25 cellular contexts compared by ENCODE assay signal in the genomic region with DNA sequence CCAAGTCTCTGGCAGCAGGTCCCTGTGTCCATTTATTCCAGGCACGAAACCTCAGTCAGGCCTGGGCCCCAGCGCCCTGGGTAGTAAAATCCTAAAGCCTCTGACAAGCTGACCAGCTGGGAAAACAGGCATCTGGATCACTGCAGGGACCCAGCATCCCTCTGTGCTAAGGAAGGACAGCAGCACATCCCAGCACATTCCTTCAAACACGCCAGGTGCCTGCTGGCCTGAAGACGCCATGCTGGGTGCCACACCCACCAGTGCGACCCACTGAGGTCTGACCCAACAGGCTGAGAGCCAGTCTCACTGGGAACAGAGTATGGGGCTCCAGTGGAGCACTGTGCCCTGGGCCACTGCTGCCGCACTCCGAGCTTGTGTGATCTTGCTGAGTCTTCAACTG.
"Had no signal": no experiment of that assay in that cellular context is flagged by ENCODE, and none has a peak within 500 bp of the region (broad histone marks: within the 10 kb centered on the region; RNA-seq: fewer than 3 reads in every experiment).

No MANE protein-coding gene starts in this region.

- ATAC-seq: activated CD4-positive, alpha-beta T cell treated with anti-CD3 and anti-CD28 coated beads for 36 hours; activated T-cell treated with anti-CD3 and anti-CD28 coated beads, Interleukin-2, amount 50 U/mL, for 72 hours; Right ventricle myocardium inferior had no signal

- H3K27ac ChIP-seq: adrenal gland, KMS-11, SJCRH30, VCaP had no signal

- DNase-seq: activated CD4-positive, alpha-beta memory T cell treated with anti-CD3 and anti-CD28 coated beads, Interleukin-2, amount 10 ng/mL, durations not matched to agents 7 days and 5 days; activated CD4-positive, alpha-beta T cell treated with anti-CD3 and anti-CD28 coated beads for 36 hours; activated CD4-positive, alpha-beta T cell treated with anti-CD3 and anti-CD28 coated beads, Interleukin-2, amount 50 U/mL, for 1 hour; activated CD8-positive, alpha-beta memory T cell treated with anti-CD3 and anti-CD28 coated beads, Interleukin-2, amount 50 U/mL, for 4 hours; activated naive CD4-positive, alpha-beta T cell treated with anti-CD3 and anti-CD28 coated beads, Interleukin-2, amount 50 U/mL, for 16 hours; activated naive CD8-positive, alpha-beta T cell treated with anti-CD3 and anti-CD28 coated beads, Interleukin-2, amount 10 ng/mL, durations not matched to agents 7 days and 5 days; activated T-cell treated with anti-CD3 and anti-CD28 coated beads, Interleukin-2, amount 50 U/mL, for 72 hours; anterior cingulate cortex; NCI-H1105; NCI-H1436; NCI-H1694 treated with DMSO at 0.1 percent for 48 hours; NCI-H2029 treated with DMSO at 0.1 percent for 48 hours; NCI-H345; NCI-H510A; NCI-H526 treated with DMSO at 0.1 percent for 48 hours; NCI-H82; SJCRH30; SK-N-SH; T-helper 1 cell had no signal

- H3K27me3 Mint-ChIP-seq: activated CD4-positive, alpha-beta memory T cell treated with anti-CD3 and anti-CD28 coated beads, Interleukin-2, amount 10 ng/mL, durations not matched to agents 7 days and 5 days; activated CD4-positive, alpha-beta T cell treated with anti-CD3 and anti-CD28 coated beads for 36 hours; activated naive CD8-positive, alpha-beta T cell treated with anti-CD3 and anti-CD28 coated beads, Interleukin-2, amount 10 ng/mL, durations not matched to agents 7 days and 5 days; central memory CD8-positive, alpha-beta T cell had no signal

- H3K27me3 ChIP-seq: adrenal gland, SJCRH30 had no signal

- H3K27ac Mint-ChIP-seq: activated CD4-positive, alpha-beta memory T cell treated with anti-CD3 and anti-CD28 coated beads, Interleukin-2, amount 10 ng/mL, durations not matched to agents 7 days and 5 days; activated CD4-positive, alpha-beta T cell treated with anti-CD3 and anti-CD28 coated beads for 36 hours; activated T-cell treated with anti-CD3 and anti-CD28 coated beads, Interleukin-2, amount 50 U/mL, for 72 hours; activated T-helper 2 cell treated with anti-CD3 and anti-CD28 coated beads, Interferon-gamma antibody, Interleukin-2, Interleukin-4, amounts not matched to agents 10 μg/mL and 5 μg/mL and 100 μg/mL, durations not matched to agents 14 hours and 24 hours and 36 hours had no signal

- H3K9me3 Mint-ChIP-seq: activated CD4-positive, alpha-beta memory T cell treated with anti-CD3 and anti-CD28 coated beads, Interleukin-2, amount 10 ng/mL, durations not matched to agents 7 days and 5 days; activated naive CD8-positive, alpha-beta T cell treated with anti-CD3 and anti-CD28 coated beads, Interleukin-2, amount 10 ng/mL, durations not matched to agents 7 days and 5 days; activated T-cell treated with anti-CD3 and anti-CD28 coated beads, Interleukin-2, amount 50 U/mL, for 72 hours; activated T-helper 2 cell treated with anti-CD3 and anti-CD28 coated beads, Interferon-gamma antibody, Interleukin-2, Interleukin-4, amounts not matched to agents 10 μg/mL and 5 μg/mL and 100 μg/mL, durations not matched to agents 14 hours and 24 hours and 36 hours; central memory CD8-positive, alpha-beta T cell had no signal

- H3K4me3 ChIP-seq: adrenal gland, SJCRH30 had no signal

- H3K4me3 Mint-ChIP-seq: activated CD4-positive, alpha-beta memory T cell treated with anti-CD3 and anti-CD28 coated beads, Interleukin-2, amount 10 ng/mL, durations not matched to agents 7 days and 5 days; activated CD4-positive, alpha-beta T cell treated with anti-CD3 and anti-CD28 coated beads for 36 hours; activated naive CD8-positive, alpha-beta T cell treated with anti-CD3 and anti-CD28 coated beads, Interleukin-2, amount 10 ng/mL, durations not matched to agents 7 days and 5 days; activated T-cell treated with anti-CD3 and anti-CD28 coated beads, Interleukin-2, amount 50 U/mL, for 72 hours; central memory CD8-positive, alpha-beta T cell had no signal

- H3K4me1 ChIP-seq: SJCRH30 had no signal

- H3K9me3 ChIP-seq: adrenal gland, SJCRH30, SK-N-SH had no signal

- H3K36me3 ChIP-seq: SJCRH30 had no signal
